2 cellular contexts compared by ENCODE assay signal in genomic region chr14:77099425-77100167, GRCh38.
TF ChIP-seq lines count a peak whose summit lies in the region.

No MANE protein-coding gene starts in this region.

TF ChIP-seq in H1, 55 proteins besides CTCF, POLR2A, EP300 and RAD21:
- no peak for TF ChIP-seq POLR2AphosphoS5 (IDR thresholded peaks at IDR 0.05; ENCODE audit: low read depth, low read length)
- no peak for TF ChIP-seq CREB1 (IDR thresholded peaks at IDR 0.05)
- TF ChIP-seq SAP30 (IDR thresholded peaks at IDR 0.05; ENCODE audit: insufficient read depth, insufficient replicate concordance, low read length): no peak
- TF ChIP-seq CBX8 (IDR thresholded peaks at IDR 0.05; ENCODE audit: borderline replicate concordance, low read depth, low read length): no peak

TF ChIP-seq in neural cell, 6 proteins besides CTCF, POLR2A, EP300 and RAD21:
- TF ChIP-seq EZH2 (IDR thresholded peaks at IDR 0.05; ENCODE audit: borderline replicate concordance, insufficient read depth, low read length, poor library complexity, severe bottlenecking) (no peak), REST (IDR thresholded peaks at IDR 0.05; ENCODE audit: borderline replicate concordance) (no peak), POLR2AphosphoS5 (IDR thresholded peaks at IDR 0.05) (no peak), SMC3 (conservative IDR thresholded peaks at IDR 0.05; ENCODE audit: poor library complexity) (no peak), TAF1 (IDR thresholded peaks at IDR 0.05; ENCODE audit: low read depth) (no peak), MXI1 (conservative IDR thresholded peaks at IDR 0.05; ENCODE audit: poor library complexity, severe bottlenecking) (no peak)
TF ChIP-seq in neural cell: peak in this region for 0.
